Comparison of ENCODE assay signal across 1 cellular context in the genomic region with DNA sequence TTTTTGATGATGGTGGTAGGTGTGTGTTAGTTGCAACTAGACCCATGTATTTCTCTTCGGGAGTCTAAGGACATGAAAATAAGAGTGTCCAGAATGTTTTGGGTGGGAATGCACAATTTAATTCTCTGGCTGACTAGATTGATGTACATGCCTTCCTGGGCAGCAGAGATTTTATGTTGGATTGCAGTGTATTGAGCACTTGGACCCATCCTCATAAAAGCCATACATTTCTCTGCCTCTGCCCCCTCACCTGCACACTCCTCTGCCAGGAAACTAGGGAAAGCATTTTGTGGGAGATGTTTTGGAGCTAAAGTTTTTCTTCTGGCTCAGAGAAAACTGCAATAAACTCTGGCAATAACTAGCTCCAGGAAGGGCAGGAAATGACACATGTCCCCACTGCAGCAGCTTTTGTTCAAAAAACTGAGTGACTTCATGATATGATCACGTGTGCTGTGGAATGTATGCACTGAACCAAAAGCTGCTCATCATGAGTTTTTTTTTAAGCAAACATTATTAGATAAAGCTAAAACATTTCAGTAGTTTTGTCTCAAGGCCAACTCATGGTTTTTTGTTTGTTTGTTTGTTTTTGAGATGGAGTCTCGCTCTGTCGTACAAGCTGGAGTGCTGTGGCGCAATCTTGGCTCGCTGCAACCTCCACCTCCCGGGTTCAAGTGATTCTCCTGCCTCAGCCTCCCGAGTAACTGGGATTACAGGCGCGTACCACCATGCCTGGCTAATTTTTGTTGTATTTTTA.
TF ChIP-seq lines count a peak whose summit lies in the region.

No MANE protein-coding gene starts in this region.

TF ChIP-seq in HEK293, 187 proteins besides CTCF, POLR2A, EP300 and RAD21 (continued from another document):
- TF ChIP-seq, protein P1, sequence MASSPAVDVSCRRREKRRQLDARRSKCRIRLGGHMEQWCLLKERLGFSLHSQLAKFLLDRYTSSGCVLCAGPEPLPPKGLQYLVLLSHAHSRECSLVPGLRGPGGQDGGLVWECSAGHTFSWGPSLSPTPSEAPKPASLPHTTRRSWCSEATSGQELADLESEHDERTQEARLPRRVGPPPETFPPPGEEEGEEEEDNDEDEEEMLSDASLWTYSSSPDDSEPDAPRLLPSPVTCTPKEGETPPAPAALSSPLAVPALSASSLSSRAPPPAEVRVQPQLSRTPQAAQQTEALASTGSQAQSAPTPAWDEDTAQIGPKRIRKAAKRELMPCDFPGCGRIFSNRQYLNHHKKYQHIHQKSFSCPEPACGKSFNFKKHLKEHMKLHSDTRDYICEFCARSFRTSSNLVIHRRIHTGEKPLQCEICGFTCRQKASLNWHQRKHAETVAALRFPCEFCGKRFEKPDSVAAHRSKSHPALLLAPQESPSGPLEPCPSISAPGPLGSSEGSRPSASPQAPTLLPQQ (tag by site-specific recombination; IDR thresholded peaks at IDR 0.05) = no peak
- TF ChIP-seq ZNF404 (tag by site-specific recombination; IDR thresholded peaks at IDR 0.05) (no peak), SALL2 (tag by site-specific recombination; IDR thresholded peaks at IDR 0.05; ENCODE audit: borderline replicate concordance) (no peak), ZEB2 (tag by site-specific recombination; IDR thresholded peaks at IDR 0.05) (0 out of 2 replicates have a peak, but pooled peaks have one; percentile 43), ZNF624 (tag by site-specific recombination; IDR thresholded peaks at IDR 0.05) (no peak), ZNF157 (tag by site-specific recombination; IDR thresholded peaks at IDR 0.05) (no peak), ZNF112 (tag by site-specific recombination; IDR thresholded peaks at IDR 0.05) (no peak), GFI1B (tag by site-specific recombination; IDR thresholded peaks at IDR 0.05) (no peak), ZNF155 (tag by site-specific recombination; IDR thresholded peaks at IDR 0.05) (no peak), ZBTB21 (tag by site-specific recombination; IDR thresholded peaks at IDR 0.05) (peak; percentile 47; the same call in 1 of the 2 replicates), ZNF10 (tag by site-specific recombination; IDR thresholded peaks at IDR 0.05) (no peak), ZNF114 (tag by site-specific recombination; IDR thresholded peaks at IDR 0.05) (no peak), ZNF184 (tag by site-specific recombination; IDR thresholded peaks at IDR 0.05) (no peak), ZNF302 (tag by site-specific recombination; IDR thresholded peaks at IDR 0.05; ENCODE audit: low read depth) (no peak), EGR2 (tag by site-specific recombination; IDR thresholded peaks at IDR 0.05; ENCODE audit: low read depth) (no peak), KLF7 (tag by site-specific recombination; IDR thresholded peaks at IDR 0.05; ENCODE audit: borderline replicate concordance) (no peak), GLIS2 (tag by site-specific recombination; IDR thresholded peaks at IDR 0.05) (no peak), ZNF785 (tag by site-specific recombination; IDR thresholded peaks at IDR 0.05) (no peak), ZNF202 (tag by site-specific recombination; IDR thresholded peaks at IDR 0.05; ENCODE audit: borderline replicate concordance) (no peak), ZNF571 (tag by site-specific recombination; IDR thresholded peaks at IDR 0.05) (no peak), REPIN1 (tag by site-specific recombination; IDR thresholded peaks at IDR 0.05; ENCODE audit: low read depth) (no peak), ZNF843 (tag by site-specific recombination; IDR thresholded peaks at IDR 0.05) (no peak), ZNF354C (tag by site-specific recombination; IDR thresholded peaks at IDR 0.05; ENCODE audit: borderline replicate concordance, low read depth) (no peak), ZNF423 (tag by site-specific recombination; IDR thresholded peaks at IDR 0.05) (no peak), ZNF626 (tag by site-specific recombination; IDR thresholded peaks at IDR 0.05) (no peak), SETDB1 (IDR thresholded peaks at IDR 0.05; ENCODE audit: insufficient read length, low read length) (no peak), ZBTB8A (tag by site-specific recombination; IDR thresholded peaks at IDR 0.05) (no peak), ZNF391 (tag by site-specific recombination; IDR thresholded peaks at IDR 0.05; ENCODE audit: borderline replicate concordance, low read depth) (no peak), GLIS1 (tag by site-specific recombination; IDR thresholded peaks at IDR 0.05) (no peak), ZNF629 (tag by site-specific recombination; IDR thresholded peaks at IDR 0.05) (peak; percentile 90), ZNF521 (tag by site-specific recombination; IDR thresholded peaks at IDR 0.05) (no peak), ZNF416 (tag by site-specific recombination; IDR thresholded peaks at IDR 0.05) (no peak), ZNF600 (tag by site-specific recombination; IDR thresholded peaks at IDR 0.05) (0 out of 2 replicates have a peak, but pooled peaks have one; percentile 26), ZNF248 (tag by site-specific recombination; IDR thresholded peaks at IDR 0.05) (no peak), ZNF221 (tag by site-specific recombination; IDR thresholded peaks at IDR 0.05; ENCODE audit: borderline replicate concordance) (no peak), ZNF830 (tag by site-specific recombination; IDR thresholded peaks at IDR 0.05; ENCODE audit: low read depth) (no peak), ZNF23 (tag by site-specific recombination; IDR thresholded peaks at IDR 0.05; ENCODE audit: borderline replicate concordance) (no peak), SP7 (tag by site-specific recombination; IDR thresholded peaks at IDR 0.05) (no peak)
- TF ChIP-seq, protein P2, sequence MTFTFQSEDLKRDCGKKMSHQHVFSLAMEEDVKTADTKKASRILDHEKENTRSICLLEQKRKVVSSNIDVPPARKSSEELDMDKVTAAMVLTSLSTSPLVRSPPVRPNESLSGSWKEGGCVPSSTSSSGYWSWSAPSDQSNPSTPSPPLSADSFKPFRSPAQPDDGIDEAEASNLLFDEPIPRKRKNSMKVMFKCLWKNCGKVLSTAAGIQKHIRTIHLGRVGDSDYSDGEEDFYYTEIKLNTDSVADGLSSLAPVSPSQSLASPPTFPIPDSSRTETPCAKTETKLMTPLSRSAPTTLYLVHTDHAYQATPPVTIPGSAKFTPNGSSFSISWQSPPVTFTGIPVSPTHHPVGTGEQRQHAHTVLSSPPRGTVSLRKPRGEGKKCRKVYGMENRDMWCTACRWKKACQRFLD (tag by site-specific recombination; IDR thresholded peaks at IDR 0.05) = no peak
- TF ChIP-seq, protein P3, sequence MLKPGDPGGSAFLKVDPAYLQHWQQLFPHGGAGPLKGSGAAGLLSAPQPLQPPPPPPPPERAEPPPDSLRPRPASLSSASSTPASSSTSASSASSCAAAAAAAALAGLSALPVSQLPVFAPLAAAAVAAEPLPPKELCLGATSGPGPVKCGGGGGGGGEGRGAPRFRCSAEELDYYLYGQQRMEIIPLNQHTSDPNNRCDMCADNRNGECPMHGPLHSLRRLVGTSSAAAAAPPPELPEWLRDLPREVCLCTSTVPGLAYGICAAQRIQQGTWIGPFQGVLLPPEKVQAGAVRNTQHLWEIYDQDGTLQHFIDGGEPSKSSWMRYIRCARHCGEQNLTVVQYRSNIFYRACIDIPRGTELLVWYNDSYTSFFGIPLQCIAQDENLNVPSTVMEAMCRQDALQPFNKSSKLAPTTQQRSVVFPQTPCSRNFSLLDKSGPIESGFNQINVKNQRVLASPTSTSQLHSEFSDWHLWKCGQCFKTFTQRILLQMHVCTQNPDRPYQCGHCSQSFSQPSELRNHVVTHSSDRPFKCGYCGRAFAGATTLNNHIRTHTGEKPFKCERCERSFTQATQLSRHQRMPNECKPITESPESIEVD (tag by site-specific recombination; IDR thresholded peaks at IDR 0.05) = peak; percentile 86
- TF ChIP-seq, protein P4, sequence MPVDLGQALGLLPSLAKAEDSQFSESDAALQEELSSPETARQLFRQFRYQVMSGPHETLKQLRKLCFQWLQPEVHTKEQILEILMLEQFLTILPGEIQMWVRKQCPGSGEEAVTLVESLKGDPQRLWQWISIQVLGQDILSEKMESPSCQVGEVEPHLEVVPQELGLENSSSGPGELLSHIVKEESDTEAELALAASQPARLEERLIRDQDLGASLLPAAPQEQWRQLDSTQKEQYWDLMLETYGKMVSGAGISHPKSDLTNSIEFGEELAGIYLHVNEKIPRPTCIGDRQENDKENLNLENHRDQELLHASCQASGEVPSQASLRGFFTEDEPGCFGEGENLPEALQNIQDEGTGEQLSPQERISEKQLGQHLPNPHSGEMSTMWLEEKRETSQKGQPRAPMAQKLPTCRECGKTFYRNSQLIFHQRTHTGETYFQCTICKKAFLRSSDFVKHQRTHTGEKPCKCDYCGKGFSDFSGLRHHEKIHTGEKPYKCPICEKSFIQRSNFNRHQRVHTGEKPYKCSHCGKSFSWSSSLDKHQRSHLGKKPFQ (tag by site-specific recombination; IDR thresholded peaks at IDR 0.05) = no peak
- TF ChIP-seq, protein P5, sequence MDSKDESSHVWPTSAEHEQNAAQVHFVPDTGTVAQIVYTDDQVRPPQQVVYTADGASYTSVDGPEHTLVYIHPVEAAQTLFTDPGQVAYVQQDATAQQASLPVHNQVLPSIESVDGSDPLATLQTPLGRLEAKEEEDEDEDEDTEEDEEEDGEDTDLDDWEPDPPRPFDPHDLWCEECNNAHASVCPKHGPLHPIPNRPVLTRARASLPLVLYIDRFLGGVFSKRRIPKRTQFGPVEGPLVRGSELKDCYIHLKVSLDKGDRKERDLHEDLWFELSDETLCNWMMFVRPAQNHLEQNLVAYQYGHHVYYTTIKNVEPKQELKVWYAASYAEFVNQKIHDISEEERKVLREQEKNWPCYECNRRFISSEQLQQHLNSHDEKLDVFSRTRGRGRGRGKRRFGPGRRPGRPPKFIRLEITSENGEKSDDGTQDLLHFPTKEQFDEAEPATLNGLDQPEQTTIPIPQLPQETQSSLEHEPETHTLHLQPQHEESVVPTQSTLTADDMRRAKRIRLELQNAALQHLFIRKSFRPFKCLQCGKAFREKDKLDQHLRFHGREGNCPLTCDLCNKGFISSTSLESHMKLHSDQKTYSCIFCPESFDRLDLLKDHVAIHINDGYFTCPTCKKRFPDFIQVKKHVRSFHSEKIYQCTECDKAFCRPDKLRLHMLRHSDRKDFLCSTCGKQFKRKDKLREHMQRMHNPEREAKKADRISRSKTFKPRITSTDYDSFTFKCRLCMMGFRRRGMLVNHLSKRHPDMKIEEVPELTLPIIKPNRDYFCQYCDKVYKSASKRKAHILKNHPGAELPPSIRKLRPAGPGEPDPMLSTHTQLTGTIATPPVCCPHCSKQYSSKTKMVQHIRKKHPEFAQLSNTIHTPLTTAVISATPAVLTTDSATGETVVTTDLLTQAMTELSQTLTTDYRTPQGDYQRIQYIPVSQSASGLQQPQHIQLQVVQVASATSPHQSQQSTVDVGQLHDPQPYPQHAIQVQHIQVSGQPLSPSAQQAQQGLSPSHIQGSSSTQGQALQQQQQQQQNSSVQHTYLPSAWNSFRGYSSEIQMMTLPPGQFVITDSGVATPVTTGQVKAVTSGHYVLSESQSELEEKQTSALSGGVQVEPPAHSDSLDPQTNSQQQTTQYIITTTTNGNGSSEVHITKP (tag by site-specific recombination; IDR thresholded peaks at IDR 0.05) = 0 out of 2 replicates have a peak, but pooled peaks have one; percentile 10
- TF ChIP-seq, protein P6, sequence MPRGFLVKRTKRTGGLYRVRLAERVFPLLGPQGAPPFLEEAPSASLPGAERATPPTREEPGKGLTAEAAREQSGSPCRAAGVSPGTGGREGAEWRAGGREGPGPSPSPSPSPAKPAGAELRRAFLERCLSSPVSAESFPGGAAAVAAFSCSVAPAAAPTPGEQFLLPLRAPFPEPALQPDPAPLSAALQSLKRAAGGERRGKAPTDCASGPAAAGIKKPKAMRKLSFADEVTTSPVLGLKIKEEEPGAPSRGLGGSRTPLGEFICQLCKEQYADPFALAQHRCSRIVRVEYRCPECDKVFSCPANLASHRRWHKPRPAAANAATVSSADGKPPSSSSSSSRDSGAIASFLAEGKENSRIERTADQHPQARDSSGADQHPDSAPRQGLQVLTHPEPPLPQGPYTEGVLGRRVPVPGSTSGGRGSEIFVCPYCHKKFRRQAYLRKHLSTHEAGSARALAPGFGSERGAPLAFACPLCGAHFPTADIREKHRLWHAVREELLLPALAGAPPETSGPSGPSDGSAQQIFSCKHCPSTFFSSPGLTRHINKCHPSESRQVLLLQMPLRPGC (tag by site-specific recombination; IDR thresholded peaks at IDR 0.05) = 0 out of 2 replicates have a peak, but pooled peaks have one; percentile 35
